Comparison of ENCODE assay signal across 22 cellular contexts in genomic region chr3:143064777-143065176, GRCh38.
"Had no signal": no experiment of that assay in that cellular context is flagged by ENCODE, and none has a peak within 500 bp of the region (broad histone marks: within the 10 kb centered on the region; RNA-seq: fewer than 3 reads in every experiment).

No MANE protein-coding gene starts in this region.

- H3K36me3 ChIP-seq: Peyer's patch had no signal

- DNase-seq: KBM-7, NCI-H1048, NCI-H1105, NCI-H1417, NCI-H1436 treated with DMSO at 0.1 percent for 48 hours, NCI-H1694, NCI-H187 treated with DMSO at 0.1 percent for 48 hours, NCI-H2029 treated with DMSO at 0.1 percent for 48 hours, NCI-H2171 treated with DMSO at 0.1 percent for 48 hours, NCI-H345, NCI-H524, NCI-H526 treated with DMSO at 0.1 percent for 48 hours, NCI-H774, OCI-M1, PC-9, Peyer's patch, Right ventricle myocardium superior, SIG-M5 had no signal

- H3K9me3 ChIP-seq: Peyer's patch, SJSA1 had no signal

- H3K4me3 ChIP-seq: PC-9, Peyer's patch, SJSA1, SK-N-MC had no signal

- H2AFZ ChIP-seq: PC-9 had no signal

- H3K4me2 ChIP-seq: PC-9 had no signal

- H3K4me1 ChIP-seq: Peyer's patch had no signal

- H3K27me3 ChIP-seq: Peyer's patch, SJSA1 had no signal

- H3K27ac ChIP-seq: HL-60, PC-9, Peyer's patch, SJSA1, SK-N-MC had no signal

- FAIRE-seq: HTR-8/SVneo had no signal
